ENCODE assay signal across 8 cellular contexts in genomic region chr3:188947983-188948657, GRCh38.
DNase-seq lines count a peak whose midpoint lies in the region; ATAC-seq and TF ChIP-seq lines count a peak whose summit lies in the region.

No MANE protein-coding gene starts in this region.

- H3K9me3 Mint-ChIP-seq in effector memory CD8-positive, alpha-beta T cell = no peaks in the 10 kb centered on the region

- H3K4me1 ChIP-seq in iPS-15b (ENCODE audit: control insufficient read depth, insufficient read depth, low read length) = peaks cover 9% of the 10 kb centered on the region
- H3K4me1 ChIP-seq in gastrocnemius medialis = peaks cover 44% of the 10 kb centered on the region in 2 donors

- in situ Hi-C loops in brain microvascular endothelial cell (cut with HindIII; ENCODE audit: low pct_ligation_motif_present, low sequenced_read_pairs) (no loop called here), gastrocnemius medialis (cut with MboI; ENCODE audit: low sequenced_read_pairs in 4 of 4) (loop anchor here in 1 of 4 donors (10.0 kb wide), 2 partner anchors 593 to 1033 kb away; no protein-coding TSS in a partner anchor)

- peak overlapping the region; percentile 97 for H3K27ac ChIP-seq in brain microvascular endothelial cell
- peak overlapping the region; percentile 92 to 98 (median 98) for H3K27ac ChIP-seq in gastrocnemius medialis

- H3K27ac Mint-ChIP-seq in effector memory CD8-positive, alpha-beta T cell = no peak overlapping the region

- peak overlapping the region in 1 of 2 donors; percentile 40 for H3K4me3 Mint-ChIP-seq in effector memory CD8-positive, alpha-beta T cell

- peaks cover 0 to 1% of the 10 kb centered on the region in 2 donors for H3K4me1 Mint-ChIP-seq in effector memory CD8-positive, alpha-beta T cell (ENCODE audit: low read depth in 2 of 2)

- H3K9ac ChIP-seq in iPS-15b (ENCODE audit: low read depth, low read length) = peak overlapping the region; percentile 38

- peak; percentile 78 to 84 for ATAC-seq in gastrocnemius medialis
- ATAC-seq in effector memory CD8-positive, alpha-beta T cell (replicated peaks) = no peak

- peak overlapping the region; percentile 56 for H3K4me3 ChIP-seq in brain microvascular endothelial cell (ENCODE audit: low read depth, low read length)
- peak overlapping the region; percentile 74 for H3K4me3 ChIP-seq in iPS-15b (ENCODE audit: low read depth, low read length)
- H3K4me3 ChIP-seq in gastrocnemius medialis = peak overlapping the region; percentile 47 to 58 (median 54)

- H3K36me3 Mint-ChIP-seq in effector memory CD8-positive, alpha-beta T cell (ENCODE audit: insufficient read depth) = no peaks in the 10 kb centered on the region

- H3K27me3 ChIP-seq in brain microvascular endothelial cell (replicated peaks) (no peaks in the 10 kb centered on the region), iPS-15b (ENCODE audit: control insufficient read depth, insufficient read depth, low read length) (peaks cover 5% of the 10 kb centered on the region), gastrocnemius medialis (no peaks in the 10 kb centered on the region)

- H3K36me3 ChIP-seq in brain microvascular endothelial cell (replicated peaks) (no peaks in the 10 kb centered on the region), iPS-15b (ENCODE audit: control insufficient read depth, insufficient read depth, low read length) (no peaks in the 10 kb centered on the region), gastrocnemius medialis (no peaks in the 10 kb centered on the region)

- TF ChIP-seq CTCF in brain microvascular endothelial cell (IDR thresholded peaks at IDR 0.05; ENCODE audit: low read depth, low read length, missing control alignments) (no peak), gastrocnemius medialis (IDR thresholded peaks at IDR 0.05 in 4 of 5, conservative IDR thresholded peaks at IDR 0.05 in 1 of 5) (no peak)

- TF ChIP-seq POLR2A in gastrocnemius medialis (IDR thresholded peaks at IDR 0.05) = peak; percentile 37 to 57

- peaks cover 0 to 40% of the 10 kb centered on the region in 2 donors for H3K27me3 Mint-ChIP-seq in effector memory CD8-positive, alpha-beta T cell

- DNase-seq in ELF-1 (ENCODE audit: low read depth, low spot score) = peak; percentile 84
- peak; percentile 98 for DNase-seq in NCI-H345 (lab: John Stamatoyannopoulos, UW)
- peak; percentile 92 for DNase-seq in brain microvascular endothelial cell
- DNase-seq in gastrocnemius medialis = peak; percentile 97 to 99
- no peak for DNase-seq in NK-92 (lab: John Stamatoyannopoulos, UW; ENCODE audit: unreplicated experiment)
- no peak for DNase-seq in effector memory CD8-positive, alpha-beta T cell
- no peak for DNase-seq in activated T-cell treated with anti-CD3 and anti-CD28 coated beads for 4 hours

- intact Hi-C loops in gastrocnemius medialis (cut with DNase I; ENCODE audit: low total_unique reads) = loop anchor here (1.0 to 10.0 kb wide), 13 partner anchors 94 to 1209 kb away; no protein-coding TSS in a partner anchor

- H3K9me3 ChIP-seq in iPS-15b (ENCODE audit: control insufficient read depth, insufficient read depth, low read length) (no peaks in the 10 kb centered on the region), gastrocnemius medialis (no peaks in the 10 kb centered on the region)

Comparison
In these comparisons a context has a peak if more than half of its experiments do, and no peak if none do; other contexts are left out.
1. DNase-seq: peak in ELF-1 (single experiment), NCI-H345 (single experiment), brain microvascular endothelial cell (single experiment) and gastrocnemius medialis (2 of 2); none in NK-92 (single experiment), effector memory CD8-positive, alpha-beta T cell (0 of 3) and activated T-cell treated with anti-CD3 and anti-CD28 coated beads for 4 hours (single experiment).
2. Peak in every context shown above with its lines, with median percentiles within 50 percentile points of each other: H3K4me3 ChIP-seq.